ENCODE assay signal across 1 cellular context in genomic region chr3:113698213-113698742, GRCh38.
TF ChIP-seq lines count a peak whose summit lies in the region.

No MANE protein-coding gene starts in this region.

TF ChIP-seq in A549, 52 proteins besides CTCF, POLR2A, EP300 and RAD21 (continued from another document):
- TF ChIP-seq REST (IDR thresholded peaks at IDR 0.05) = no peak
- TF ChIP-seq ZC3H11A (IDR thresholded peaks at IDR 0.05) = no peak
- no peak for TF ChIP-seq MAZ (IDR thresholded peaks at IDR 0.05; ENCODE audit: borderline replicate concordance, low read depth, low read length)
- TF ChIP-seq HOXA7 (CRISPR knock-in tag; IDR thresholded peaks at IDR 0.05) = no peak
- TF ChIP-seq CBX2 (IDR thresholded peaks at IDR 0.05; ENCODE audit: borderline replicate concordance, low read depth) = no peak
- no peak for TF ChIP-seq RARB (CRISPR knock-in tag; IDR thresholded peaks at IDR 0.05)
- TF ChIP-seq HOXB13 (CRISPR knock-in tag; IDR thresholded peaks at IDR 0.05; ENCODE audit: low read depth) = no peak
- TF ChIP-seq NFE2L2 (conservative IDR thresholded peaks at IDR 0.05; ENCODE audit: low read length) = no peak
- TF ChIP-seq ZFP36 (IDR thresholded peaks at IDR 0.05; ENCODE audit: borderline replicate concordance, partially characterized antibody) = no peak
- TF ChIP-seq SMC3 (IDR thresholded peaks at IDR 0.05) = no peak
- no peak for TF ChIP-seq KDM5A (IDR thresholded peaks at IDR 0.05)
- no peak for TF ChIP-seq MAFK (IDR thresholded peaks at IDR 0.05; ENCODE audit: partially characterized antibody)
- TF ChIP-seq TP53 (CRISPR knock-in tag; IDR thresholded peaks at IDR 0.05) = no peak
- TF ChIP-seq HDAC2 (IDR thresholded peaks at IDR 0.05) = no peak
- TF ChIP-seq JUNB (IDR thresholded peaks at IDR 0.05) = no peak
